In the genomic region with DNA sequence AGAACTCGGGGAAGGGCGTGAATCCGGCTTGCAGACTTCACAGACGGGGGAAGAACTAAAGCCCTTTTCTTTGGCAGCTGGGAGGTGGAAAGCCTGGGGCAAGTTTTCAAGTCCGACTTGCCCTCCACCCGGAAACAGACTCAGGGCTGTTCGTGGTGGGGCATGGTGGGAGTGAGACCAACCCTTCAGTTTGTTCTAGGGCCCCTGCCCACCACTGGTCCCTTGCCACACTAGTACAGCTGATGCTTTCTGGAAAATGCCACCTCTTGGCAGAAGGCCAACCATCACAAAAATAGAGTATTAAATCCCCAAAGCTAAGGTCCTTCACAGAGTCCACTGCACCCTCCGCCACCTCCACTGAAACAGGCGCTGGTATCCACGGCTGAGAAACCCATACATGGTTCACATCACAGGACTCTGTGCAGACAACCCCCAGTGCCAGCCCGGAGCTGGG, we compare ENCODE assay signal across 20 cellular contexts.
"Had no signal": no experiment of that assay in that cellular context is flagged by ENCODE, and none has a peak within 500 bp of the region (broad histone marks: within the 10 kb centered on the region; RNA-seq: fewer than 3 reads in every experiment).

No MANE protein-coding gene starts in this region.

- H2AFZ ChIP-seq: parathyroid adenoma had no signal

- H3K36me3 ChIP-seq: cardiac muscle cell, esophagus squamous epithelium, gastroesophageal sphincter, right lobe of liver had no signal

- H3K4me1 ChIP-seq: body of pancreas, esophagus squamous epithelium, gastroesophageal sphincter, parathyroid adenoma, right lobe of liver, testis had no signal

- DNase-seq: activated gamma-delta T cell; activated naive CD4-positive, alpha-beta T cell treated with anti-CD3 and anti-CD28 coated beads, Interleukin-2, amount 50 U/mL, for 16 hours; activated naive CD8-positive, alpha-beta T cell treated with anti-CD3 and anti-CD28 coated beads, Interleukin-2, amount 50 U/mL, for 24 hours; activated T-cell treated with anti-CD3 and anti-CD28 coated beads, Interleukin-2, amount 50 U/mL, for 72 hours; anterior cingulate cortex; body of pancreas; effector memory CD4-positive, alpha-beta T cell; esophagus squamous epithelium; hypothalamus; right lobe of liver; stimulated activated CD4-positive, alpha-beta T cell treated with anti-CD3 and anti-CD28 coated beads, Interleukin-4, amount 100 ng/mL, for 1 hour; stimulated activated naive CD4-positive, alpha-beta T cell; T-helper 1 cell; testis; trophoblast cell had no signal

- ATAC-seq: activated naive CD8-positive, alpha-beta T cell treated with anti-CD3 and anti-CD28 coated beads, Interleukin-2, amount 50 U/mL, for 24 hours; activated T-cell treated with anti-CD3 and anti-CD28 coated beads, Interleukin-2, amount 50 U/mL, for 72 hours; body of pancreas; gastroesophageal sphincter had no signal

- H3K9me3 ChIP-seq: body of pancreas, esophagus squamous epithelium, gastroesophageal sphincter, right lobe of liver, testis had no signal

- H3K79me2 ChIP-seq: parathyroid adenoma had no signal

- H3K9ac ChIP-seq: parathyroid adenoma had no signal

- H3K4me2 ChIP-seq: smooth muscle cell had no signal

- FAIRE-seq: TTC549 had no signal

- H3K27me3 ChIP-seq: body of pancreas, cardiac muscle cell, gastroesophageal sphincter, right lobe of liver, testis had no signal

- H3K4me3 ChIP-seq: body of pancreas, cardiac muscle cell, esophagus squamous epithelium, gastroesophageal sphincter, right lobe of liver, smooth muscle cell, testis had no signal

- H3K27ac ChIP-seq: body of pancreas, cardiac muscle cell, esophagus squamous epithelium, gastroesophageal sphincter, parathyroid adenoma, right lobe of liver, testis had no signal
